16 cellular contexts compared by ENCODE assay signal in genomic region chr12:728781-729180, GRCh38. TPM values are rescaled to one million over a fixed set of nuclear protein-coding genes. Genes with fewer than 3 reads are reported as not detected.
DNase-seq lines count a peak whose midpoint lies in the region; ATAC-seq, FAIRE-seq and TF ChIP-seq lines count a peak whose summit lies in the region.
"Had no signal": no experiment of that assay in that cellular context is flagged by ENCODE, and none has a peak within 500 bp of the region (broad histone marks: within the 10 kb centered on the region; RNA-seq: fewer than 3 reads in every experiment).

No MANE protein-coding gene starts in this region.

- SMC1A ChIA-PET in GM12878 (lab: Charles Lee; ENCODE audit: uncharacterized antibody, unreplicated experiment) = interaction anchor here (0.7 to 8.3 kb wide), 9 partner anchors 12 to 98 kb away, joined by 3 to 133 read pairs (median 5); no protein-coding TSS in a partner anchor

- peaks cover 67% of the 10 kb centered on the region for H3K4me1 Mint-ChIP-seq in activated naive CD8-positive, alpha-beta T cell (ENCODE audit: low read depth)
- peaks cover 51% of the 10 kb centered on the region for H3K4me1 Mint-ChIP-seq in activated naive CD8-positive, alpha-beta T cell treated with anti-CD3 and anti-CD28 coated beads, Interleukin-2, amount 50 U/mL, for 24 hours
- peaks cover 33% of the 10 kb centered on the region for H3K4me1 Mint-ChIP-seq in stimulated activated effector memory CD8-positive, alpha-beta T cell treated with anti-CD3 and anti-CD28 coated beads, Interleukin-12 subunit alpha, Interleukin-12 subunit beta, amount 100 ng/mL, for 72 hours

- peak overlapping the region; percentile 61 for H3K27ac Mint-ChIP-seq in activated naive CD8-positive, alpha-beta T cell
- no peak overlapping the region for H3K27ac Mint-ChIP-seq in activated naive CD8-positive, alpha-beta T cell treated with anti-CD3 and anti-CD28 coated beads, Interleukin-2, amount 50 U/mL, for 24 hours
- peak overlapping the region; percentile 46 for H3K27ac Mint-ChIP-seq in stimulated activated effector memory CD8-positive, alpha-beta T cell treated with anti-CD3 and anti-CD28 coated beads, Interleukin-12 subunit alpha, Interleukin-12 subunit beta, amount 100 ng/mL, for 72 hours

- no peaks in the 10 kb centered on the region for H3K36me3 ChIP-seq in GM12878 (ENCODE audit: control insufficient read depth in 2 of 2, insufficient read depth in 2 of 2, low read length in 1 of 2)
- H3K36me3 ChIP-seq: ovary had no signal

- H4K20me1 ChIP-seq in GM12878 (ENCODE audit: control insufficient read depth, insufficient read depth) = no peaks in the 10 kb centered on the region

- TF ChIP-seq POLR2A in GM12878 (IDR thresholded peaks at IDR 0.05; ENCODE audit: low read depth, low read length) = no peak
- no peak for TF ChIP-seq POLR2A in H54 (IDR thresholded peaks at IDR 0.05; ENCODE audit: low read depth, low read length)

- H3K27me3 ChIP-seq in GM12878 (replicated peaks in 1 of 2; ENCODE audit: control insufficient read depth in 2 of 2, insufficient read depth in 2 of 2, low read length in 1 of 2) = no peaks in the 10 kb centered on the region
- H3K27me3 ChIP-seq: ovary had no signal

- no peak overlapping the region for H3K4me3 Mint-ChIP-seq in activated naive CD8-positive, alpha-beta T cell
- H3K4me3 Mint-ChIP-seq in activated naive CD8-positive, alpha-beta T cell treated with anti-CD3 and anti-CD28 coated beads, Interleukin-2, amount 50 U/mL, for 24 hours = no peak overlapping the region
- no peak overlapping the region for H3K4me3 Mint-ChIP-seq in stimulated activated effector memory CD8-positive, alpha-beta T cell treated with anti-CD3 and anti-CD28 coated beads, Interleukin-12 subunit alpha, Interleukin-12 subunit beta, amount 100 ng/mL, for 72 hours

- H3K4me3 ChIP-seq in GM12878 = no peak overlapping the region
- H3K4me3 ChIP-seq: ovary had no signal

- no peak for DNase-seq in activated naive CD8-positive, alpha-beta T cell treated with anti-CD3 and anti-CD28 coated beads, Interleukin-2, amount 50 U/mL, for 24 hours
- DNase-seq in NCI-H2171 treated with DMSO at 0.1 percent for 48 hours (lab: John Stamatoyannopoulos, UW) (peak; percentile 94), GM12878 (ENCODE audit: low read depth, low spot score) (no peak), H54 (ENCODE audit: insufficient read length, low spot score) (no peak), DMS79 (lab: John Stamatoyannopoulos, UW) (no peak), NCI-H510A treated with DMSO at 0.1 percent for 48 hours (lab: John Stamatoyannopoulos, UW) (no peak)
- DNase-seq in stimulated activated effector memory CD8-positive, alpha-beta T cell treated with anti-CD3 and anti-CD28 coated beads, Interleukin-12 subunit alpha, Interleukin-12 subunit beta, amount 100 ng/mL, for 72 hours (ENCODE audit: low spot score in 2 of 2) = no peak
- DNase-seq: amniotic stem cell, caudate nucleus, hypothalamus, NCI-H2081 treated with DMSO at 0.1 percent for 48 hours, ovary, SK-N-SH had no signal

- no peaks in the 10 kb centered on the region for H3K27me3 Mint-ChIP-seq in activated naive CD8-positive, alpha-beta T cell
- no peaks in the 10 kb centered on the region for H3K27me3 Mint-ChIP-seq in activated naive CD8-positive, alpha-beta T cell treated with anti-CD3 and anti-CD28 coated beads, Interleukin-2, amount 50 U/mL, for 24 hours

- H3K79me2 ChIP-seq in GM12878 (ENCODE audit: control insufficient read depth, insufficient read depth, low read length) = no peaks in the 10 kb centered on the region

- H3K9me3 ChIP-seq in GM12878 (replicated peaks; ENCODE audit: control insufficient read depth, insufficient read depth, low read length) = no peaks in the 10 kb centered on the region; the same call in 2 of the 3 replicates
- H3K9me3 ChIP-seq: ovary, SK-N-SH had no signal

- no peak for TF ChIP-seq RAD21 in GM12878 (IDR thresholded peaks at IDR 0.05; ENCODE audit: insufficient read depth, low read depth, low read length)

- no peak overlapping the region for H3K4me2 ChIP-seq in GM12878 (ENCODE audit: control insufficient read depth, insufficient read depth)
- H3K4me2 ChIP-seq: SK-N-SH had no signal

- RAD21 ChIA-PET in GM12878 (lab: Charles Lee; ENCODE audit: unreplicated experiment) = interaction anchor here (0.6 to 2.3 kb wide), 6 partner anchors 9 to 56 kb away, joined by 3 to 10 read pairs (median 4); no protein-coding TSS in a partner anchor

- intact Hi-C loops in GM12878 (cut with micrococcal nuclease; ENCODE audit: unreplicated experiment) = no loop called here

- no peak overlapping the region for H3K27ac ChIP-seq in GM12878 (ENCODE audit: control insufficient read depth, insufficient read depth)
- H3K27ac ChIP-seq: ovary had no signal

- TF ChIP-seq CTCF in GM12878 (IDR thresholded peaks at IDR 0.05 in 2 of 3, conservative IDR thresholded peaks at IDR 0.05 in 1 of 3; ENCODE audit: control insufficient read depth in 2 of 3, extremely low read depth in 1 of 3, insufficient read depth in 1 of 3, low read depth in 3 of 3, low read length in 3 of 3) = no peak

- no peak overlapping the region for H3K9ac ChIP-seq in GM12878 (ENCODE audit: control insufficient read depth, insufficient read depth, low read length)
- H3K9ac ChIP-seq: SK-N-SH had no signal

- BruUV-seq in GM12878 (replicated peaks; lab: Mats Ljungman, UMichigan) = no TSS peak

- 44% methylated on average over 2 of the region's 2 CpGs for WGBS in GM12878 (ENCODE audit: insufficient coverage, insufficient replicate concordance, low lambda C conversion rate, missing lambda C conversion rate)

- no peaks in the 10 kb centered on the region for H3K36me3 Mint-ChIP-seq in activated naive CD8-positive, alpha-beta T cell
- peaks cover 4% of the 10 kb centered on the region for H3K36me3 Mint-ChIP-seq in activated naive CD8-positive, alpha-beta T cell treated with anti-CD3 and anti-CD28 coated beads, Interleukin-2, amount 50 U/mL, for 24 hours (ENCODE audit: low read depth)
- H3K36me3 Mint-ChIP-seq in stimulated activated effector memory CD8-positive, alpha-beta T cell treated with anti-CD3 and anti-CD28 coated beads, Interleukin-12 subunit alpha, Interleukin-12 subunit beta, amount 100 ng/mL, for 72 hours = no peaks in the 10 kb centered on the region

- no peak for FAIRE-seq in GM12878 (lab: Jason Lieb, UNC)
- no peak for FAIRE-seq in H54 (lab: Jason Lieb, UNC)
- FAIRE-seq: D721Med had no signal

- POLR2A ChIA-PET in GM12878 (lab: Charles Lee) = interaction anchor here (0.6 to 3.9 kb wide), 9 partner anchors 9 to 213 kb away, joined by 3 to 21 read pairs (median 4); no protein-coding TSS in a partner anchor

- in situ Hi-C loops in GM12878 (cut with MboI) = no loop called here

- no peak for ATAC-seq in activated naive CD8-positive, alpha-beta T cell treated with anti-CD3 and anti-CD28 coated beads, Interleukin-2, amount 50 U/mL, for 24 hours
- ATAC-seq in GM12878 = no peak
- ATAC-seq in stimulated activated effector memory CD8-positive, alpha-beta T cell treated with anti-CD3 and anti-CD28 coated beads, Interleukin-12 subunit alpha, Interleukin-12 subunit beta, amount 100 ng/mL, for 72 hours = no peak
- ATAC-seq: sciatic nerve had no signal

- H2AFZ ChIP-seq in GM12878 (ENCODE audit: control insufficient read depth, low read depth, low read length) = peak overlapping the region; percentile 50

- H3K4me1 ChIP-seq in GM12878 (ENCODE audit: control insufficient read depth, insufficient read depth, low read length) = peaks cover 15% of the 10 kb centered on the region

- CTCF ChIA-PET in GM12878 (lab: Yijun Ruan, JAX) = interaction anchor here (0.9 to 3.3 kb wide), 7 partner anchors 9 to 114 kb away, joined by 3 to 13 read pairs (median 3); no protein-coding TSS in a partner anchor

- TF ChIP-seq EP300 in GM12878 (IDR thresholded peaks at IDR 0.05; ENCODE audit: borderline replicate concordance in 1 of 2, control insufficient read depth in 1 of 2, low read depth in 2 of 2, low read length in 2 of 2) = no peak

- peaks cover 5% of the 10 kb centered on the region for H3K9me3 Mint-ChIP-seq in activated naive CD8-positive, alpha-beta T cell (ENCODE audit: low read depth)
- peaks cover 16% of the 10 kb centered on the region for H3K9me3 Mint-ChIP-seq in activated naive CD8-positive, alpha-beta T cell treated with anti-CD3 and anti-CD28 coated beads, Interleukin-2, amount 50 U/mL, for 24 hours
- H3K9me3 Mint-ChIP-seq in stimulated activated effector memory CD8-positive, alpha-beta T cell treated with anti-CD3 and anti-CD28 coated beads, Interleukin-12 subunit alpha, Interleukin-12 subunit beta, amount 100 ng/mL, for 72 hours = peaks cover 3% of the 10 kb centered on the region

TF ChIP-seq in GM12878, 131 proteins besides CTCF, POLR2A, EP300 and RAD21 (continues in another document):
- TF ChIP-seq NR2C2 (IDR thresholded peaks at IDR 0.05; ENCODE audit: borderline replicate concordance, control insufficient read depth, insufficient read length, low read depth) = no peak
- TF ChIP-seq MTA2 (IDR thresholded peaks at IDR 0.05; ENCODE audit: low read depth) = no peak
- TF ChIP-seq POLR2AphosphoS2 (IDR thresholded peaks at IDR 0.05; ENCODE audit: low read depth, low read length) = no peak
- no peak for TF ChIP-seq DPF2 (IDR thresholded peaks at IDR 0.05)
- no peak for TF ChIP-seq CEBPB (IDR thresholded peaks at IDR 0.05; ENCODE audit: borderline replicate concordance in 1 of 2, low read depth in 2 of 2, low read length in 2 of 2)
- TF ChIP-seq RUNX3 (IDR thresholded peaks at IDR 0.05; ENCODE audit: low read length) = no peak; the same call in 1 of the 2 replicates
- no peak for TF ChIP-seq KDM1A (IDR thresholded peaks at IDR 0.05; ENCODE audit: borderline replicate concordance)

RNA-seq across cellular contexts. Expression of gene WNK1, which starts 23.6 kb away (rescaled TPM):
- total RNA-seq in GM12878 (2013; cell fraction: nucleolus; rRNA removed) = 576 and 584 TPM in 2 replicates
- total RNA-seq in GM12878 (2014; rRNA removed) (62.5 and 68.7 TPM in 2 replicates), GM12878 (2014; rRNA removed; fragmentation: Illumina TruSeq; extraction: Trizol) (82.2 and 95.0 TPM in 2 replicates), GM12878 (2021) (151 and 162 TPM in 2 replicates)
- 43.7 TPM for polyA plus RNA-seq in GM12878 (2011; ENCODE audit: low read depth)
- polyA plus RNA-seq in GM12878 (2011; rRNA removed) (69.4 and 112 TPM in 2 replicates), GM12878 (2014; fragmentation: Illumina TruSeq; extraction: Trizol) (142 and 143 TPM in 2 replicates), GM12878 (2014; fragmentation: Nextera tagmentation; extraction: Ambion mirVana) (10 to 100 TPM in 1 of 2 experiments, 1 to 10 TPM in 1; 9.6 to 23.8 TPM), GM12878 (2014; rRNA removed) (92.4 and 96.0 TPM in 2 replicates), GM12878 (2016; fragmentation: Nextera tagmentation; extraction: Ambion mirVana) (10 to 100 TPM; 56.4 to 90.9 TPM)
- polyA plus RNA-seq in GM12878 (2011; cell fraction: cytosol; rRNA removed) = 154 and 156 TPM in 2 replicates
- polyA plus RNA-seq in GM12878 (2011; cell fraction: nucleus; rRNA removed) = 129 and 167 TPM in 2 replicates
- 63.7 and 89.3 TPM in 2 replicates for polyA plus RNA-seq in GM12878 (2012)
- polyA minus RNA-seq in GM12878 (2011; rRNA and poly(A)+ RNA removed) = 462 and 496 TPM in 2 replicates
- polyA minus RNA-seq in GM12878 (2011; cell fraction: cytosol; rRNA and poly(A)+ RNA removed) = 260 and 293 TPM in 2 replicates
- polyA minus RNA-seq in GM12878 (2011; cell fraction: nucleus; rRNA and poly(A)+ RNA removed) = 313 and 456 TPM in 2 replicates
